8 cellular contexts compared by ENCODE assay signal in genomic region chr9:23492126-23493002, GRCh38.
DNase-seq lines count a peak whose midpoint lies in the region; ATAC-seq, FAIRE-seq and TF ChIP-seq lines count a peak whose summit lies in the region.

No MANE protein-coding gene starts in this region.

- in situ Hi-C loops in transverse colon (cut with MboI; ENCODE audit: low pct_ligation_motif_present in 1 of 4, low pct_unique_long_range_greater_than_20kb in 1 of 4, low sequenced_read_pairs in 3 of 4): loop anchor here in 2 of 4 donors (25.0 kb wide), 2 partner anchors 355 to 380 kb away; no protein-coding TSS in a partner anchor

- intact Hi-C loops in transverse colon (cut with DNase I; ENCODE audit: low total_unique reads): no loop called here

- H3K4me3 ChIP-seq in GM12865 (ENCODE audit: low read depth, low read length): no peak overlapping the region
- no peak overlapping the region for H3K4me3 ChIP-seq in LNCaP clone FGC (ENCODE audit: low read depth, low read length)
- no peak overlapping the region for H3K4me3 ChIP-seq in transverse colon
- H3K4me3 ChIP-seq in small intestine (ENCODE audit: low read depth in 1 of 2, low read length in 2 of 2): no peak overlapping the region

- no peak for FAIRE-seq in small intestine (lab: Jason Lieb, UNC)

- peak; percentile 32 for TF ChIP-seq CTCF in GM12865 (IDR thresholded peaks at IDR 0.05; ENCODE audit: insufficient read depth, low read depth, low read length, missing control alignments)
- TF ChIP-seq CTCF in LNCaP clone FGC (IDR thresholded peaks at IDR 0.05; ENCODE audit: control insufficient read depth, extremely low read depth, insufficient read depth): peak; percentile 84
- peak; percentile 37 to 52 (median 46) for TF ChIP-seq CTCF in transverse colon (IDR thresholded peaks at IDR 0.05)

- no peak for TF ChIP-seq POLR2A in transverse colon (IDR thresholded peaks at IDR 0.05)

- TF ChIP-seq EP300 in transverse colon (IDR thresholded peaks at IDR 0.05; ENCODE audit: low read depth): no peak

- H3K9me3 ChIP-seq in transverse colon (no peaks in the 10 kb centered on the region), small intestine (ENCODE audit: control insufficient read depth, low read depth) (no peaks in the 10 kb centered on the region)

- peak; percentile 1 for DNase-seq in GM12865 (ENCODE audit: low read depth)
- peak; percentile 55 for DNase-seq in LNCaP clone FGC (ENCODE audit: low read depth)
- peak; percentile 49 for DNase-seq in SHP77 (lab: John Stamatoyannopoulos, UW)
- DNase-seq in hepatic stellate cell (ENCODE audit: low spot score): peak; percentile 2
- DNase-seq in transverse colon: no peak
- no peak for DNase-seq in small intestine

- no peaks in the 10 kb centered on the region for H3K4me1 ChIP-seq in transverse colon
- no peaks in the 10 kb centered on the region for H3K4me1 ChIP-seq in small intestine (ENCODE audit: control insufficient read depth in 2 of 2, insufficient read depth in 1 of 2, low read depth in 1 of 2, low read length in 1 of 2)

- H3K27ac ChIP-seq in transverse colon (no peak overlapping the region), small intestine (ENCODE audit: low read depth in 1 of 2, low read length in 1 of 2) (no peak overlapping the region)

- no peaks in the 10 kb centered on the region for H3K27me3 ChIP-seq in transverse colon
- H3K27me3 ChIP-seq in small intestine (ENCODE audit: control insufficient read depth in 2 of 2, insufficient read depth in 2 of 2, low read length in 2 of 2): no peaks in the 10 kb centered on the region

- ATAC-seq in GM18517 (IDR thresholded peaks at IDR 0.05; ENCODE audit: unreplicated experiment) (no peak), HG02970 (IDR thresholded peaks at IDR 0.05; ENCODE audit: low FRiP score, unreplicated experiment) (no peak)

- 34 to 36% methylated on average over 4 to 5 of the region's 5 CpGs for WGBS in transverse colon (ENCODE audit: low coverage in 1 of 2), 2 donors
- WGBS in small intestine, 3 donors: 39 to 47% (median 46%) methylated on average over 5 of the region's 5 CpGs

- H3K36me3 ChIP-seq in transverse colon (no peaks in the 10 kb centered on the region), small intestine (ENCODE audit: control insufficient read depth in 2 of 2, insufficient read depth in 2 of 2, low read length in 2 of 2) (no peaks in the 10 kb centered on the region)

Comparison
In these comparisons a context has a peak if more than half of its experiments do, and no peak if none do; other contexts are left out.
1. DNase-seq: peak in GM12865 (single experiment), LNCaP clone FGC (single experiment), SHP77 (2 of 2) and hepatic stellate cell (single experiment); none in transverse colon (single experiment) and small intestine (single experiment).
2. CTCF ChIP-seq: peak in every context shown above with its lines; median percentile 84 in LNCaP clone FGC; 46 in transverse colon; 32 in GM12865.